Comparison of ENCODE assay signal across 8 cellular contexts in genomic region chr1:234597894-234598293, GRCh38. TPM values are rescaled to one million over a fixed set of nuclear protein-coding genes. Genes with fewer than 3 reads are reported as not detected.
DNase-seq lines count a peak whose midpoint lies in the region; ATAC-seq and TF ChIP-seq lines count a peak whose summit lies in the region.

No MANE protein-coding gene starts in this region.

- H3K4me3 ChIP-seq in liver (ENCODE audit: low read depth in 1 of 3, low read length in 3 of 3): no peak overlapping the region

- in situ Hi-C loops in SK-MEL-5 (cut with HindIII; ENCODE audit: low pct_unique_long_range_greater_than_20kb, low sequenced_read_pairs): loop anchor here (10.0 kb wide), 1 partner anchor 477 kb away; no protein-coding TSS in a partner anchor

- TF ChIP-seq CTCF in liver (IDR thresholded peaks at IDR 0.05; ENCODE audit: low read depth, low read length, missing input control): peak; percentile 62

- no peak overlapping the region for H3K9ac ChIP-seq in liver (ENCODE audit: low read depth in 1 of 2, low read length in 2 of 2)

- H3K27me3 ChIP-seq in liver (ENCODE audit: control insufficient read depth in 4 of 4, insufficient read depth in 4 of 4, low read length in 3 of 4): no peaks in the 10 kb centered on the region

- 35% methylated on average over 2 of the region's 2 CpGs for whole genome bisulfite sequencing in liver

- DNase-seq in COLO668 (lab: John Stamatoyannopoulos, UW; ENCODE audit: unreplicated experiment): peak; percentile 49
- DNase-seq in HK-2 (ENCODE audit: unreplicated experiment): peak; percentile 21
- peak; percentile 70 for DNase-seq in SK-MEL-5 (ENCODE audit: low read depth, low spot score)
- DNase-seq in amniotic epithelial cell (ENCODE audit: low read depth): peak; percentile 62
- DNase-seq in superior temporal gyrus (ENCODE audit: extremely low spot score): peak; percentile 77

- ATAC-seq in HG02610 (IDR thresholded peaks at IDR 0.05; ENCODE audit: unreplicated experiment) (no peak), GM21528 (IDR thresholded peaks at IDR 0.05; ENCODE audit: low FRiP score, unreplicated experiment) (no peak)

- peak; percentile 84 for TF ChIP-seq RAD21 in liver (IDR thresholded peaks at IDR 0.05)

- peaks cover 7 to 37% (median 30%) of the 10 kb centered on the region in 4 donors for H3K4me1 ChIP-seq in liver (ENCODE audit: control insufficient read depth in 4 of 4, insufficient read depth in 4 of 4, low read length in 3 of 4)

- H3K27ac ChIP-seq in liver (ENCODE audit: low read depth in 1 of 2, low read length in 2 of 2): peak overlapping the region in 1 of 2 donors; percentile 19

- H3K9me3 ChIP-seq in liver (ENCODE audit: control insufficient read depth in 4 of 4, low read length in 3 of 4): no peaks in the 10 kb centered on the region

- no peaks in the 10 kb centered on the region for H3K36me3 ChIP-seq in liver (ENCODE audit: control insufficient read depth in 4 of 4, insufficient read depth in 3 of 4, low read depth in 1 of 4, low read length in 3 of 4)

TF ChIP-seq in liver, 16 proteins besides CTCF, POLR2A, EP300 and RAD21:
- TF ChIP-seq HNF4A (conservative IDR thresholded peaks at IDR 0.05): no peak
- TF ChIP-seq TAF1 (conservative IDR thresholded peaks at IDR 0.05): no peak
- no peak for TF ChIP-seq HNF4G (IDR thresholded peaks at IDR 0.05)
- TF ChIP-seq EGR1 (IDR thresholded peaks at IDR 0.05; ENCODE audit: low read depth in 2 of 2): no peak
- TF ChIP-seq, protein P1, sequence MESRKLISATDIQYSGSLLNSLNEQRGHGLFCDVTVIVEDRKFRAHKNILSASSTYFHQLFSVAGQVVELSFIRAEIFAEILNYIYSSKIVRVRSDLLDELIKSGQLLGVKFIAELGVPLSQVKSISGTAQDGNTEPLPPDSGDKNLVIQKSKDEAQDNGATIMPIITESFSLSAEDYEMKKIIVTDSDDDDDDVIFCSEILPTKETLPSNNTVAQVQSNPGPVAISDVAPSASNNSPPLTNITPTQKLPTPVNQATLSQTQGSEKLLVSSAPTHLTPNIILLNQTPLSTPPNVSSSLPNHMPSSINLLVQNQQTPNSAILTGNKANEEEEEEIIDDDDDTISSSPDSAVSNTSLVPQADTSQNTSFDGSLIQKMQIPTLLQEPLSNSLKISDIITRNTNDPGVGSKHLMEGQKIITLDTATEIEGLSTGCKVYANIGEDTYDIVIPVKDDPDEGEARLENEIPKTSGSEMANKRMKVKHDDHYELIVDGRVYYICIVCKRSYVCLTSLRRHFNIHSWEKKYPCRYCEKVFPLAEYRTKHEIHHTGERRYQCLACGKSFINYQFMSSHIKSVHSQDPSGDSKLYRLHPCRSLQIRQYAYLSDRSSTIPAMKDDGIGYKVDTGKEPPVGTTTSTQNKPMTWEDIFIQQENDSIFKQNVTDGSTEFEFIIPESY (IDR thresholded peaks at IDR 0.05): no peak
- no peak for TF ChIP-seq NR2F2 (IDR thresholded peaks at IDR 0.05)
- TF ChIP-seq GABPA (IDR thresholded peaks at IDR 0.05 in 1 of 2, conservative IDR thresholded peaks at IDR 0.05 in 1 of 2): no peak
- TF ChIP-seq, protein P2, sequence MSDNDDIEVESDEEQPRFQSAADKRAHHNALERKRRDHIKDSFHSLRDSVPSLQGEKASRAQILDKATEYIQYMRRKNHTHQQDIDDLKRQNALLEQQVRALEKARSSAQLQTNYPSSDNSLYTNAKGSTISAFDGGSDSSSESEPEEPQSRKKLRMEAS (IDR thresholded peaks at IDR 0.05): no peak
- TF ChIP-seq RXRA (IDR thresholded peaks at IDR 0.05): no peak
- TF ChIP-seq, protein P3, sequence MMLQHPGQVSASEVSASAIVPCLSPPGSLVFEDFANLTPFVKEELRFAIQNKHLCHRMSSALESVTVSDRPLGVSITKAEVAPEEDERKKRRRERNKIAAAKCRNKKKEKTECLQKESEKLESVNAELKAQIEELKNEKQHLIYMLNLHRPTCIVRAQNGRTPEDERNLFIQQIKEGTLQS (IDR thresholded peaks at IDR 0.05): no peak
- no peak for TF ChIP-seq FOXA2 (IDR thresholded peaks at IDR 0.05)
- no peak for TF ChIP-seq JUND (IDR thresholded peaks at IDR 0.05)
- TF ChIP-seq SP1 (IDR thresholded peaks at IDR 0.05): no peak
- TF ChIP-seq YY1 (IDR thresholded peaks at IDR 0.05): no peak
- TF ChIP-seq FOXA1 (IDR thresholded peaks at IDR 0.05): no peak
- TF ChIP-seq REST (IDR thresholded peaks at IDR 0.05): no peak

RNA-seq across cellular contexts. Expression of gene IRF2BP2, which starts 12.1 kb away (rescaled TPM):
- total RNA-seq in SK-MEL-5 (2014; rRNA removed; shearing (Covaris generic)): 46.1 and 47.5 TPM in 2 replicates
- polyA plus RNA-seq in SK-MEL-5 (2015; cell fraction: cytosol; rRNA removed): 46.5 and 70.0 TPM in 2 replicates
- 63.0 and 96.7 TPM in 2 replicates for polyA plus RNA-seq in SK-MEL-5 (2015; cell fraction: nucleus; rRNA removed)
- total RNA-seq in liver: 10 to 100 TPM; 31.5 to 48.2 TPM
- 10 to 100 TPM; 22.2 to 39.3 TPM for polyA plus RNA-seq in liver

Comparison
In these comparisons a context has a peak if more than half of its experiments do, and no peak if none do; other contexts are left out.
1. DNase-seq: peak in every context shown above with its lines; median percentile 77 in superior temporal gyrus; 70 in SK-MEL-5; 62 in amniotic epithelial cell; 49 in COLO668; 21 in HK-2.